1 cellular context compared by ENCODE assay signal in the genomic region with DNA sequence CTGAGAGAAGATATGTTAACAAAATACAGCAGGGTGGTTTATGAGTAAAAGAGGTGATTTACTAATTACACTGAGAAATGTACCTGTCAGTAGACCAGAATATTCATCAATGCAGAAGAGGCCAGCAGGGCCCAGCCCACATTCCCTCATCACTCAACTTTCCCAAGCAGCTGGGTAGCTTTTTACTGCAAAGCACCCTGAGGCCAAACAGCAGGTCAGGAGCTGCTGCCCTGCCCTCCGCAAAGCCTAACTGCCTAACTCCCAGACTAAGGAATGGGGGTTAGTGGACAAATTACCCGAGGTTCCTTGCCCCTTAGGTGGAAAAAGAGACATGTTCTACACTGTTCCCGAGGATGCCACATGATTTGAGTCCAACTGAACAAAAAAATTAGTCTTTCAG.
TF ChIP-seq lines count a peak whose summit lies in the region.

No MANE protein-coding gene starts in this region.

TF ChIP-seq in K562, 482 proteins besides CTCF, POLR2A, EP300 and RAD21:
- TF ChIP-seq CBFA2T3 (IDR thresholded peaks at IDR 0.05) (no peak), ZNF232 (CRISPR knock-in tag; IDR thresholded peaks at IDR 0.05) (no peak), KHSRP (IDR thresholded peaks at IDR 0.05) (no peak), ADNP (tag; IDR thresholded peaks at IDR 0.05) (no peak), ZNF253 (CRISPR knock-in tag; conservative IDR thresholded peaks at IDR 0.05) (no peak), DNMT1 (IDR thresholded peaks at IDR 0.05) (no peak), E2F3 (CRISPR knock-in tag; IDR thresholded peaks at IDR 0.05) (no peak), LEF1 (IDR thresholded peaks at IDR 0.05) (no peak), CTBP1 (IDR thresholded peaks at IDR 0.05; ENCODE audit: borderline replicate concordance) (no peak)
- TF ChIP-seq, protein P1, sequence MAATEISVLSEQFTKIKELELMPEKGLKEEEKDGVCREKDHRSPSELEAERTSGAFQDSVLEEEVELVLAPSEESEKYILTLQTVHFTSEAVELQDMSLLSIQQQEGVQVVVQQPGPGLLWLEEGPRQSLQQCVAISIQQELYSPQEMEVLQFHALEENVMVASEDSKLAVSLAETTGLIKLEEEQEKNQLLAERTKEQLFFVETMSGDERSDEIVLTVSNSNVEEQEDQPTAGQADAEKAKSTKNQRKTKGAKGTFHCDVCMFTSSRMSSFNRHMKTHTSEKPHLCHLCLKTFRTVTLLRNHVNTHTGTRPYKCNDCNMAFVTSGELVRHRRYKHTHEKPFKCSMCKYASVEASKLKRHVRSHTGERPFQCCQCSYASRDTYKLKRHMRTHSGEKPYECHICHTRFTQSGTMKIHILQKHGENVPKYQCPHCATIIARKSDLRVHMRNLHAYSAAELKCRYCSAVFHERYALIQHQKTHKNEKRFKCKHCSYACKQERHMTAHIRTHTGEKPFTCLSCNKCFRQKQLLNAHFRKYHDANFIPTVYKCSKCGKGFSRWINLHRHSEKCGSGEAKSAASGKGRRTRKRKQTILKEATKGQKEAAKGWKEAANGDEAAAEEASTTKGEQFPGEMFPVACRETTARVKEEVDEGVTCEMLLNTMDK (IDR thresholded peaks at IDR 0.05; ENCODE audit: borderline replicate concordance, insufficient read depth, low read depth, low read length, poor library complexity, severe bottlenecking): no peak
- TF ChIP-seq, protein P2, sequence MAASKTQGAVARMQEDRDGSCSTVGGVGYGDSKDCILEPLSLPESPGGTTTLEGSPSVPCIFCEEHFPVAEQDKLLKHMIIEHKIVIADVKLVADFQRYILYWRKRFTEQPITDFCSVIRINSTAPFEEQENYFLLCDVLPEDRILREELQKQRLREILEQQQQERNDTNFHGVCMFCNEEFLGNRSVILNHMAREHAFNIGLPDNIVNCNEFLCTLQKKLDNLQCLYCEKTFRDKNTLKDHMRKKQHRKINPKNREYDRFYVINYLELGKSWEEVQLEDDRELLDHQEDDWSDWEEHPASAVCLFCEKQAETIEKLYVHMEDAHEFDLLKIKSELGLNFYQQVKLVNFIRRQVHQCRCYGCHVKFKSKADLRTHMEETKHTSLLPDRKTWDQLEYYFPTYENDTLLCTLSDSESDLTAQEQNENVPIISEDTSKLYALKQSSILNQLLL (CRISPR knock-in tag; IDR thresholded peaks at IDR 0.05; ENCODE audit: borderline replicate concordance): no peak
- TF ChIP-seq, protein P3, sequence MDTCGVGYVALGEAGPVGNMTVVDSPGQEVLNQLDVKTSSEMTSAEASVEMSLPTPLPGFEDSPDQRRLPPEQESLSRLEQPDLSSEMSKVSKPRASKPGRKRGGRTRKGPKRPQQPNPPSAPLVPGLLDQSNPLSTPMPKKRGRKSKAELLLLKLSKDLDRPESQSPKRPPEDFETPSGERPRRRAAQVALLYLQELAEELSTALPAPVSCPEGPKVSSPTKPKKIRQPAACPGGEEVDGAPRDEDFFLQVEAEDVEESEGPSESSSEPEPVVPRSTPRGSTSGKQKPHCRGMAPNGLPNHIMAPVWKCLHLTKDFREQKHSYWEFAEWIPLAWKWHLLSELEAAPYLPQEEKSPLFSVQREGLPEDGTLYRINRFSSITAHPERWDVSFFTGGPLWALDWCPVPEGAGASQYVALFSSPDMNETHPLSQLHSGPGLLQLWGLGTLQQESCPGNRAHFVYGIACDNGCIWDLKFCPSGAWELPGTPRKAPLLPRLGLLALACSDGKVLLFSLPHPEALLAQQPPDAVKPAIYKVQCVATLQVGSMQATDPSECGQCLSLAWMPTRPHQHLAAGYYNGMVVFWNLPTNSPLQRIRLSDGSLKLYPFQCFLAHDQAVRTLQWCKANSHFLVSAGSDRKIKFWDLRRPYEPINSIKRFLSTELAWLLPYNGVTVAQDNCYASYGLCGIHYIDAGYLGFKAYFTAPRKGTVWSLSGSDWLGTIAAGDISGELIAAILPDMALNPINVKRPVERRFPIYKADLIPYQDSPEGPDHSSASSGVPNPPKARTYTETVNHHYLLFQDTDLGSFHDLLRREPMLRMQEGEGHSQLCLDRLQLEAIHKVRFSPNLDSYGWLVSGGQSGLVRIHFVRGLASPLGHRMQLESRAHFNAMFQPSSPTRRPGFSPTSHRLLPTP (IDR thresholded peaks at IDR 0.05; ENCODE audit: borderline replicate concordance, extremely low read depth, insufficient read length): no peak
- TF ChIP-seq, protein P4, sequence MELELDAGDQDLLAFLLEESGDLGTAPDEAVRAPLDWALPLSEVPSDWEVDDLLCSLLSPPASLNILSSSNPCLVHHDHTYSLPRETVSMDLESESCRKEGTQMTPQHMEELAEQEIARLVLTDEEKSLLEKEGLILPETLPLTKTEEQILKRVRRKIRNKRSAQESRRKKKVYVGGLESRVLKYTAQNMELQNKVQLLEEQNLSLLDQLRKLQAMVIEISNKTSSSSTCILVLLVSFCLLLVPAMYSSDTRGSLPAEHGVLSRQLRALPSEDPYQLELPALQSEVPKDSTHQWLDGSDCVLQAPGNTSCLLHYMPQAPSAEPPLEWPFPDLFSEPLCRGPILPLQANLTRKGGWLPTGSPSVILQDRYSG (tag; conservative IDR thresholded peaks at IDR 0.05; ENCODE audit: low read depth): no peak
